Comparison of ENCODE assay signal across 19 cellular contexts in the genomic region with DNA sequence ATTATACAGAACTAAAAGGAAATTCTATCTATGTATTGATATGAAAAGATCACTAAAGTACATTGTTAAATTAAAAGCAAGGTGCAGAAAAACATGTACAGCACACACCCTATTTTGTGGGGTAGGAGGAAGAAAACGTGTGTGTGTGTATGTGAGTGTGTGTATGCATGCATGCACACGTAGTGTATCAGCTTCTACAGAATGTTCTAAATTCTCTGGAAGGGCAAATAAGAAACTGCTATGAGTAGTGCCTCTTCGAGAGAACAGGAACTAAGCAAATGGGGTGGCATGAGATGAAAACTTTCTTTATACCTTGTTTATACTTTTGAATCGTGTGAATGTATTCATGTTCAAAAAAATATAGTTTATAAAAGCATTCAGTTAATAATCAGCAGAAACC. TPM values are rescaled to one million over a fixed set of nuclear protein-coding genes. Genes with fewer than 3 reads are reported as not detected.
DNase-seq lines count a peak whose midpoint lies in the region; ATAC-seq and TF ChIP-seq lines count a peak whose summit lies in the region.
"Had no signal": no experiment of that assay in that cellular context is flagged by ENCODE, and none has a peak within 500 bp of the region (broad histone marks: within the 10 kb centered on the region; RNA-seq: fewer than 3 reads in every experiment).

No MANE protein-coding gene starts in this region.

- no peaks in the 10 kb centered on the region for H3K27me3 ChIP-seq in dorsolateral prefrontal cortex
- H3K27me3 ChIP-seq: BE2C; BLaER1 treated with 17β-estradiol and CSF1 and Interleukin-3, amounts not matched to agents 10 nM and 100 nM had no signal

- H3K27ac ChIP-seq in dorsolateral prefrontal cortex = peak overlapping the region in 44 of 59 donors; percentile 1 to 76 (median 41)
- H3K27ac ChIP-seq: 22Rv1; BLaER1 treated with 17β-estradiol and CSF1 and Interleukin-3, amounts not matched to agents 10 nM and 100 nM; GM23248 had no signal

- ATAC-seq in stimulated activated memory B cell treated with anti-CD40 and anti-IgM and Interleukin-4, amounts not matched to agents 10 μg/mL and 1 μg/mL and 100 μg/mL, for 72 hours = peak; percentile 83
- ATAC-seq: CD8-positive, alpha-beta T cell had no signal

- no peak overlapping the region for H3K4me3 ChIP-seq in dorsolateral prefrontal cortex
- H3K4me3 ChIP-seq: BLaER1 treated with 17β-estradiol and CSF1 and Interleukin-3, amounts not matched to agents 10 nM and 100 nM; GM23248 had no signal

- H3K4me1 Mint-ChIP-seq in activated T-cell treated with anti-CD3 and anti-CD28 coated beads, Interleukin-2, amount 50 U/mL, for 24 hours (ENCODE audit: low read depth) = peaks cover 1% of the 10 kb centered on the region
- peaks cover 13% of the 10 kb centered on the region for H3K4me1 Mint-ChIP-seq in stimulated activated memory B cell treated with anti-CD40 and anti-IgM and Interleukin-4, amounts not matched to agents 10 μg/mL and 1 μg/mL and 100 μg/mL, for 72 hours
- no peaks in the 10 kb centered on the region for H3K4me1 Mint-ChIP-seq in mesothelial cell of epicardium
- H3K4me1 Mint-ChIP-seq: CD14-positive monocyte had no signal

- intact Hi-C loops in dorsolateral prefrontal cortex (cut with DNase I) = no loop called here

- TF ChIP-seq CTCF in dorsolateral prefrontal cortex (IDR thresholded peaks at IDR 0.05 in 54 of 56, conservative IDR thresholded peaks at IDR 0.05 in 2 of 56; ENCODE audit: low read depth in 1 of 56, partially characterized antibody in 56 of 56) (no peak), mesothelial cell of epicardium (IDR thresholded peaks at IDR 0.05; ENCODE audit: unreplicated experiment) (no peak)

- H3K36me3 Mint-ChIP-seq in activated T-cell treated with anti-CD3 and anti-CD28 coated beads, Interleukin-2, amount 50 U/mL, for 24 hours (ENCODE audit: low read depth) = peaks cover 81% of the 10 kb centered on the region
- H3K36me3 Mint-ChIP-seq in stimulated activated memory B cell treated with anti-CD40 and anti-IgM and Interleukin-4, amounts not matched to agents 10 μg/mL and 1 μg/mL and 100 μg/mL, for 72 hours = peaks cover 33% of the 10 kb centered on the region
- H3K36me3 Mint-ChIP-seq in mesothelial cell of epicardium = peaks cover 35% of the 10 kb centered on the region

- H3K27ac Mint-ChIP-seq in activated T-cell treated with anti-CD3 and anti-CD28 coated beads, Interleukin-2, amount 50 U/mL, for 24 hours = peak overlapping the region; percentile 27
- H3K27ac Mint-ChIP-seq in stimulated activated memory B cell treated with anti-CD40 and anti-IgM and Interleukin-4, amounts not matched to agents 10 μg/mL and 1 μg/mL and 100 μg/mL, for 72 hours = peak overlapping the region; percentile 80
- no peak overlapping the region for H3K27ac Mint-ChIP-seq in mesothelial cell of epicardium
- H3K27ac Mint-ChIP-seq: CD14-positive monocyte had no signal

- no peak for DNase-seq in activated T-cell treated with anti-CD3 and anti-CD28 coated beads, Interleukin-2, amount 50 U/mL, for 24 hours
- DNase-seq in activated T-cell treated with anti-CD3 and anti-CD28 coated beads, Interleukin-2, amount 50 U/mL, for 1 hour = no peak
- DNase-seq in dorsolateral prefrontal cortex (no peak), NCI-H774 (lab: John Stamatoyannopoulos, UW) (no peak), Ammon's horn (ENCODE audit: low spot score) (no peak), middle frontal gyrus (ENCODE audit: extremely low spot score, low spot score) (no peak), mesothelial cell of epicardium (ENCODE audit: low spot score in 2 of 2, unreplicated experiment in 2 of 2) (no peak)
- DNase-seq: BE2C; Caco-2; CD8-positive, alpha-beta T cell; DMS153; DND-41; GM23248; H7; HCEC 1CT had no signal

- no peaks in the 10 kb centered on the region for H3K9me3 Mint-ChIP-seq in activated T-cell treated with anti-CD3 and anti-CD28 coated beads, Interleukin-2, amount 50 U/mL, for 24 hours
- no peaks in the 10 kb centered on the region for H3K9me3 Mint-ChIP-seq in stimulated activated memory B cell treated with anti-CD40 and anti-IgM and Interleukin-4, amounts not matched to agents 10 μg/mL and 1 μg/mL and 100 μg/mL, for 72 hours
- H3K9me3 Mint-ChIP-seq in mesothelial cell of epicardium = no peaks in the 10 kb centered on the region
- H3K9me3 Mint-ChIP-seq: CD8-positive, alpha-beta T cell had no signal

- no peak overlapping the region for H3K4me3 Mint-ChIP-seq in activated T-cell treated with anti-CD3 and anti-CD28 coated beads, Interleukin-2, amount 50 U/mL, for 24 hours
- H3K4me3 Mint-ChIP-seq in stimulated activated memory B cell treated with anti-CD40 and anti-IgM and Interleukin-4, amounts not matched to agents 10 μg/mL and 1 μg/mL and 100 μg/mL, for 72 hours = no peak overlapping the region
- H3K4me3 Mint-ChIP-seq in mesothelial cell of epicardium = no peak overlapping the region
- H3K4me3 Mint-ChIP-seq: CD14-positive monocyte; CD8-positive, alpha-beta T cell had no signal

- no peaks in the 10 kb centered on the region for H3K27me3 Mint-ChIP-seq in activated T-cell treated with anti-CD3 and anti-CD28 coated beads, Interleukin-2, amount 50 U/mL, for 24 hours
- no peaks in the 10 kb centered on the region for H3K27me3 Mint-ChIP-seq in stimulated activated memory B cell treated with anti-CD40 and anti-IgM and Interleukin-4, amounts not matched to agents 10 μg/mL and 1 μg/mL and 100 μg/mL, for 72 hours
- H3K27me3 Mint-ChIP-seq in mesothelial cell of epicardium (ENCODE audit: low read depth) = no peaks in the 10 kb centered on the region

RNA-seq across cellular contexts. Expression of gene TMC6, which starts 58.9 kb away (rescaled TPM):
- total RNA-seq in dorsolateral prefrontal cortex (100 to 1,000 TPM in 45 of 120 experiments, 10 to 100 TPM in 75; 17.3 to 352 (median 81.1) TPM), mesothelial cell of epicardium (85.5 to 96.8 TPM (median 86.4 TPM) in 3 replicates)
- total RNA-seq: GM23248 had no signal
